8 cellular contexts compared by ENCODE assay signal in the genomic region with DNA sequence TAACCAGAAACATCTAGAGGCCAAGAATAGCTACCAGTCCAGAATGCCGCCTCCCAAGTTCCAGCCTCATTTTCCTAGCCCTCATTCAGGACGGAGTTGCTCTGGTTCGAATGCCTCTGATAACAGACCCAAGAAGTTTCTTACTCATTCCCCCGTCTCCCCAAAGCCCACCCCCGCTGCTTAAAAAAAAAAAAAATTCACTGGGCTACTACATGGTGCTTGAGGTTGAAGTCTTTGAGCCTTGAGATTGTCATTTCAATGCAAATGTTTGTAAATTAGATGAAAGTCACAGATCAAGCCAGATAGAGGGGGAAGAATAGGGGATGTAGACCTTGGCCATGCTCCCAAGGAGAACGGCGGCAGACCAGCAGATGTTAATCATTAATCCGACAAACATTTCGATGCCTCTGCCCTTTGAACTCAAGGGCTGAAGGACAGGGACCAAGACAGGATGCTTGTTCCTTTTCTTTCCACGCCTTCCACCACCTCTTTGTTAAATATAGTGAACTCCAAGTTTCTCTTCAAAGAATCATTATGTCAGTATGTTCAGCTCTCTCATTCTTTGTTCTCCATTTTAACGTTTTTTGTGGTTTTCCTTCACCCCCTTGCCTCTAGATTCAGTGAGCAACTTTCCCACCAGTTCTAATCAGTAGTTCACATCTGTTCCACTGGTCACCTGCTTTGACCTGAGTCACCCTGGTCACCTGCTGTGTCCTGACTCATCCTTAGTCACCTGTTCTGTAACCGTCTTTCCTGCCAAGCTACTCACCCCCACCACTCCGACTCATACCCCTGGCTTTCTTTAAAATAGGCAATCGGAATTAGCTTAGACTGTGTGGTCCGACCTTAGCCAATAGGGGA.
DNase-seq lines count a peak whose midpoint lies in the region; ATAC-seq lines count a peak whose summit lies in the region.

No MANE protein-coding gene starts in this region.

- peak; percentile 81 for ATAC-seq in GM18870 (IDR thresholded peaks at IDR 0.05; ENCODE audit: unreplicated experiment)
- ATAC-seq in HG03442 (IDR thresholded peaks at IDR 0.05; ENCODE audit: unreplicated experiment): peak; percentile 65
- ATAC-seq in HG02763 (IDR thresholded peaks at IDR 0.05; ENCODE audit: unreplicated experiment): no peak

- no peaks in the 10 kb centered on the region for H3K27me3 ChIP-seq in H7 (ENCODE audit: control insufficient read depth, insufficient read depth, low read length)

- no peak overlapping the region for H3K4me3 ChIP-seq in H7 (ENCODE audit: insufficient read depth, low read depth, low read length)

- H3K36me3 ChIP-seq in H7 (replicated peaks; ENCODE audit: control insufficient read depth, insufficient read depth, low read length): no peaks in the 10 kb centered on the region

- peak; percentile 7 for DNase-seq in activated CD4-positive, alpha-beta T cell treated with anti-CD3 and anti-CD28 coated beads, Interleukin-2, amount 50 U/mL, for 1 hour
- DNase-seq in islet precursor cell: peak; percentile 87
- no peak for DNase-seq in H7
- DNase-seq in NCI-H748 (lab: John Stamatoyannopoulos, UW; ENCODE audit: unreplicated experiment): no peak
- no peak for DNase-seq in NCI-H1048 (lab: John Stamatoyannopoulos, UW)

Comparison
In these comparisons a context has a peak if more than half of its experiments do, and no peak if none do; other contexts are left out.
1. DNase-seq: peak in activated CD4-positive, alpha-beta T cell treated with anti-CD3 and anti-CD28 coated beads, Interleukin-2, amount 50 U/mL, for 1 hour (single experiment) and islet precursor cell (single experiment); none in H7 (single experiment), NCI-H748 (single experiment) and NCI-H1048 (single experiment).